In the genomic region with DNA sequence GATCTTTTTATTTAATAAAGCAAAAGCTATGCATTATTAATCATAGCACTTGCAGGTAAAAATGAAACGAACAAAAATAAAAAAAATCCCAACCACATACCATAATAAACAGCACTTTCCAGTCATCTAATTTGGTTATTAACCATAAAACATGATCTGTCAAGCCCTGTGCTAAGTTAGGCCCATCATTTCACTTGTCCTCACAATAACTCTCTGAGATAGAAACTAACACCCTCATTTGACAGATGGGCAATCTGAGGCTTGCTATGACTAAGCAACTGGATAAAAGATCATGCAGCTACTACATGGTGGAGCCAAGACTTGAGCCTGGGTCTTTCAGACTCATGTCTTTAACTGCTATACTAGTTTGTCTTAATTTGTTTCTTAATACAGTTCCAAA, we compare ENCODE assay signal across 14 cellular contexts. TPM values are rescaled to one million over a fixed set of nuclear protein-coding genes. Genes with fewer than 3 reads are reported as not detected.
DNase-seq lines count a peak whose midpoint lies in the region; ATAC-seq and TF ChIP-seq lines count a peak whose summit lies in the region.
"Had no signal": no experiment of that assay in that cellular context is flagged by ENCODE, and none has a peak within 500 bp of the region (broad histone marks: within the 10 kb centered on the region; RNA-seq: fewer than 3 reads in every experiment).

No MANE protein-coding gene starts in this region.

- WGBS in hepatocyte (ENCODE audit: low lambda C conversion rate, missing lambda C conversion rate), result 94% methylated on average over 1 of the region's 1 CpG

- CTCF ChIA-PET in PC-3 (lab: Charles Lee), result no interaction called here

- H3K9me3 ChIP-seq in hepatocyte (ENCODE audit: low read depth) (no peaks in the 10 kb centered on the region), PC-3 (ENCODE audit: low read length) (no peaks in the 10 kb centered on the region)
- H3K9me3 ChIP-seq: gastroesophageal sphincter had no signal

- H3K27me3 Mint-ChIP-seq in immature natural killer cell (ENCODE audit: low read depth in 3 of 3), result peaks cover 0 to 5% (median 1%) of the 10 kb centered on the region in 3 donors
- H3K27me3 Mint-ChIP-seq: activated naive CD4-positive, alpha-beta T cell treated with anti-CD3 and anti-CD28 coated beads, Interleukin-2, amount 50 U/mL, for 24 hours had no signal

- H3K79me2 ChIP-seq in hepatocyte (no peaks in the 10 kb centered on the region), PC-3 (ENCODE audit: low read length) (no peaks in the 10 kb centered on the region)

- no peak overlapping the region for H3K4me3 Mint-ChIP-seq in immature natural killer cell
- H3K4me3 Mint-ChIP-seq: activated naive CD4-positive, alpha-beta T cell treated with anti-CD3 and anti-CD28 coated beads, Interleukin-2, amount 50 U/mL, for 24 hours; CD8-positive, alpha-beta memory T cell; WTC11 had no signal

- H3K27ac ChIP-seq in hepatocyte (no peak overlapping the region), PC-3 (ENCODE audit: low read length) (no peak overlapping the region)
- H3K27ac ChIP-seq: gastroesophageal sphincter had no signal

- no peak overlapping the region for H3K9ac ChIP-seq in PC-3 (ENCODE audit: low read length)

- H3K9me2 ChIP-seq in hepatocyte (replicated peaks; ENCODE audit: insufficient read depth) (no peaks in the 10 kb centered on the region), PC-3 (replicated peaks; ENCODE audit: low read length) (no peaks in the 10 kb centered on the region)

- no peaks in the 10 kb centered on the region for H3K9me3 Mint-ChIP-seq in immature natural killer cell
- H3K9me3 Mint-ChIP-seq: activated naive CD4-positive, alpha-beta T cell treated with anti-CD3 and anti-CD28 coated beads, Interleukin-2, amount 50 U/mL, for 24 hours; CD8-positive, alpha-beta memory T cell; WTC11 had no signal

- intact Hi-C loops in PC-3 (cut with micrococcal nuclease), result loop anchor here (2.0 kb wide), 2 partner anchors 41 to 149 kb away; no protein-coding TSS in a partner anchor

- H2AFZ ChIP-seq in hepatocyte, result no peak overlapping the region
- H2AFZ ChIP-seq in PC-3 (ENCODE audit: low read length), result no peak overlapping the region

- ATAC-seq in GM18517 (IDR thresholded peaks at IDR 0.05; ENCODE audit: unreplicated experiment) (peak; percentile 82), GM19463 (IDR thresholded peaks at IDR 0.05; ENCODE audit: unreplicated experiment) (peak; percentile 90), HG02973 (IDR thresholded peaks at IDR 0.05; ENCODE audit: unreplicated experiment) (peak; percentile 83), PC-3 (no peak)
- ATAC-seq: gastroesophageal sphincter had no signal

- TF ChIP-seq CTCF in hepatocyte (IDR thresholded peaks at IDR 0.05; ENCODE audit: poor library complexity) (no peak), PC-3 (conservative IDR thresholded peaks at IDR 0.05; ENCODE audit: low read depth, low read length) (no peak)

- no peak overlapping the region for H3K4me3 ChIP-seq in hepatocyte
- no peak overlapping the region for H3K4me3 ChIP-seq in PC-3 (ENCODE audit: low read length)
- H3K4me3 ChIP-seq: gastroesophageal sphincter had no signal

- H3K4me2 ChIP-seq in hepatocyte, result no peak overlapping the region
- H3K4me2 ChIP-seq in PC-3 (ENCODE audit: low read length), result no peak overlapping the region

- H3K4me1 Mint-ChIP-seq in immature natural killer cell, result peaks cover 16 to 30% of the 10 kb centered on the region in 2 donors

- H3K4me1 ChIP-seq in hepatocyte (ENCODE audit: insufficient read depth), result peaks cover 3% of the 10 kb centered on the region
- H3K4me1 ChIP-seq in PC-3 (ENCODE audit: insufficient read depth, low read length), result no peaks in the 10 kb centered on the region
- H3K4me1 ChIP-seq: gastroesophageal sphincter had no signal

- POLR2A ChIA-PET in PC-3 (lab: Charles Lee; ENCODE audit: unreplicated experiment), result no interaction called here

- no peaks in the 10 kb centered on the region for H3F3A ChIP-seq in PC-3 (ENCODE audit: low read length, unreplicated experiment)

- H4K20me1 ChIP-seq in hepatocyte (ENCODE audit: insufficient read depth, poor library complexity, severe bottlenecking), result no peaks in the 10 kb centered on the region
- H4K20me1 ChIP-seq in PC-3 (ENCODE audit: low read length), result no peaks in the 10 kb centered on the region

- BruUV-seq in PC-3 (replicated peaks; lab: Mats Ljungman, UMichigan), result no TSS peak

- DNase-seq in OCI-M1 (lab: John Stamatoyannopoulos, UW), result peak; percentile 18
- DNase-seq in NCI-H146 treated with DMSO at 0.1 percent for 48 hours (lab: John Stamatoyannopoulos, UW; ENCODE audit: unreplicated experiment), result no peak
- DNase-seq in immature natural killer cell, result no peak
- DNase-seq in hepatocyte (ENCODE audit: low spot score), result no peak
- no peak for DNase-seq in PC-3
- DNase-seq: left ventricle myocardium superior, SIG-M5 had no signal

- no peaks in the 10 kb centered on the region for H3K27me3 ChIP-seq in hepatocyte
- no peaks in the 10 kb centered on the region for H3K27me3 ChIP-seq in PC-3 (ENCODE audit: low read length)
- H3K27me3 ChIP-seq: gastroesophageal sphincter had no signal

- H3K36me3 ChIP-seq in hepatocyte (replicated peaks; ENCODE audit: insufficient read depth, low read depth) (no peaks in the 10 kb centered on the region), PC-3 (ENCODE audit: low read depth, low read length) (peaks cover 28% of the 10 kb centered on the region)

- H3K27ac Mint-ChIP-seq in immature natural killer cell, result peak overlapping the region in 2 of 6 donors; percentile 19 to 47
- H3K27ac Mint-ChIP-seq: activated naive CD4-positive, alpha-beta T cell treated with anti-CD3 and anti-CD28 coated beads, Interleukin-2, amount 50 U/mL, for 24 hours; WTC11 had no signal

- peaks cover 25 to 45% (median 40%) of the 10 kb centered on the region in 3 donors for H3K36me3 Mint-ChIP-seq in immature natural killer cell

RNA-seq across cellular contexts. Expression of a gene that starts 21.8 kb away (rescaled TPM):
- polyA plus RNA-seq in immature natural killer cell (10 to 100 TPM in 1 of 3 donors, 1 to 10 TPM in 2; 5.4 to 19.7 (median 6.8) TPM), hepatocyte (11.8 and 12.9 TPM in 2 replicates)
- total RNA-seq in hepatocyte (20.3 and 22.8 TPM in 2 replicates), PC-3 (2014; rRNA removed) (6.6 and 14.6 TPM in 2 replicates)

RNA-seq across cellular contexts. Expression of a gene that starts 22.2 kb away (rescaled TPM):
- 10 to 100 TPM in 1 of 3 donors, 1 to 10 TPM in 2; 4.7 to 10.5 (median 9.5) TPM for polyA plus RNA-seq in immature natural killer cell
- total RNA-seq in hepatocyte, result 34.2 and 47.4 TPM in 2 replicates
- polyA plus RNA-seq in hepatocyte, result 18.6 and 19.3 TPM in 2 replicates
- total RNA-seq in PC-3 (2014; rRNA removed), result 3.3 and 10.6 TPM in 2 replicates

RNA-seq across cellular contexts. Expression of a gene that starts 25.5 kb away (rescaled TPM):
- not detected for polyA plus RNA-seq in immature natural killer cell
- total RNA-seq in hepatocyte, result not detected in 2 replicates
- polyA plus RNA-seq in hepatocyte, result not detected in 2 replicates
- not detected in 2 replicates for total RNA-seq in PC-3 (2014; rRNA removed)
- total RNA-seq: CD8-positive, alpha-beta memory T cell; gastroesophageal sphincter; left ventricle myocardium superior; WTC11 had no signal
- polyA plus RNA-seq: CD8-positive, alpha-beta memory T cell had no signal
